In the genomic region with DNA sequence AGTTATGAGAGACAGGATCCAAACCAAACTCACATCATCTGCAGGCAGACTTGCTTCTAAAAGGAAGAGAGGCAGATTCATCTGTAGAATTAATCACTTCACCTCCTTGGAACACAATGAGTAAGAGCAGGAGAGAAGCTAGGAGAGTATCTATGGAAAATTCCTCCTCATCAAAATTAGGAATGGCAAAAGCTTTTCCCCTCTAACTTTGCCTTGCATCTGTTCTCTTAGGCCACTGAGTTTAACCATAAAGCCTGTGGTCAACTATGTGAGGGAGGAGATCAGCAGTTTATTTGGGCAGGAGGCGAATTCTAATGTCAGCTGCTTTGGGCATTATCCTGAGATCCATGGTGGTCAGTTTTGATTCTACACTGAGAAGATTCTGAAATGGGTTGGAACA, we compare ENCODE assay signal across 32 cellular contexts.
"Had no signal": no experiment of that assay in that cellular context is flagged by ENCODE, and none has a peak within 500 bp of the region (broad histone marks: within the 10 kb centered on the region; RNA-seq: fewer than 3 reads in every experiment).

No MANE protein-coding gene starts in this region.

- H3K9ac ChIP-seq: neural progenitor cell, parathyroid adenoma had no signal

- H3K4me3 ChIP-seq: neural progenitor cell, ovary, psoas muscle, right lobe of liver, sigmoid colon, skin epidermis, smooth muscle cell, spleen, suprapubic skin, testis, tibial artery, transverse colon, upper lobe of right lung, uterus had no signal

- H3K9me3 Mint-ChIP-seq: nephron; neural progenitor cell; stimulated activated memory B cell treated with anti-CD40 and anti-IgM and Interleukin-4, amounts not matched to agents 10 μg/mL and 1 μg/mL and 100 μg/mL, for 72 hours; stimulated activated naive CD8-positive, alpha-beta T cell treated with anti-CD3 and anti-CD28 coated beads, Interleukin-15, amount 100 ng/mL, for 72 hours; type B pancreatic cell had no signal

- H2AFZ ChIP-seq: neural progenitor cell, parathyroid adenoma had no signal

- H3K36me3 ChIP-seq: neural progenitor cell, ovary, right lobe of liver, sigmoid colon, spleen, suprapubic skin, tibial artery, transverse colon, upper lobe of right lung, uterus had no signal

- H3K36me3 Mint-ChIP-seq: natural killer cell; neural progenitor cell; stimulated activated memory B cell treated with anti-CD40 and anti-IgM and Interleukin-4, amounts not matched to agents 10 μg/mL and 1 μg/mL and 100 μg/mL, for 72 hours; type B pancreatic cell had no signal

- H3K27ac ChIP-seq: neural progenitor cell, ovary, parathyroid adenoma, psoas muscle, right lobe of liver, sigmoid colon, skin epidermis, spleen, suprapubic skin, testis, tibial artery, transverse colon, upper lobe of right lung, uterus had no signal

- H3K4me2 ChIP-seq: neural progenitor cell, smooth muscle cell had no signal

- H3K4me1 Mint-ChIP-seq: natural killer cell; neural progenitor cell; stimulated activated memory B cell treated with anti-CD40 and anti-IgM and Interleukin-4, amounts not matched to agents 10 μg/mL and 1 μg/mL and 100 μg/mL, for 72 hours; stimulated activated naive CD8-positive, alpha-beta T cell treated with anti-CD3 and anti-CD28 coated beads, Interleukin-15, amount 100 ng/mL, for 72 hours had no signal

- H3K4me1 ChIP-seq: neural progenitor cell, parathyroid adenoma, psoas muscle, right lobe of liver, sigmoid colon, spleen, suprapubic skin, testis, tibial artery, transverse colon, upper lobe of right lung, uterus had no signal

- H3K27ac Mint-ChIP-seq: natural killer cell; nephron; neural progenitor cell; progenitor cell of endocrine pancreas; stimulated activated memory B cell treated with anti-CD40 and anti-IgM and Interleukin-4, amounts not matched to agents 10 μg/mL and 1 μg/mL and 100 μg/mL, for 72 hours; stimulated activated naive CD8-positive, alpha-beta T cell treated with anti-CD3 and anti-CD28 coated beads, Interleukin-15, amount 100 ng/mL, for 72 hours; type B pancreatic cell had no signal

- H3K4me3 Mint-ChIP-seq: natural killer cell; nephron; neural progenitor cell; stimulated activated memory B cell treated with anti-CD40 and anti-IgM and Interleukin-4, amounts not matched to agents 10 μg/mL and 1 μg/mL and 100 μg/mL, for 72 hours; stimulated activated naive CD8-positive, alpha-beta T cell treated with anti-CD3 and anti-CD28 coated beads, Interleukin-15, amount 100 ng/mL, for 72 hours; type B pancreatic cell had no signal

- DNase-seq: natural killer cell; occipital lobe; ovary; posterior cingulate gyrus; psoas muscle; right cardiac atrium; right lobe of liver; sigmoid colon; spleen; stimulated activated CD4-positive, alpha-beta T cell treated with anti-CD3 and anti-CD28 coated beads, Interleukin-12 subunit alpha, Interleukin-12 subunit beta, amount 100 ng/mL, for 4 hours; stimulated activated CD4-positive, alpha-beta T cell treated with anti-CD3 and anti-CD28 coated beads, Interleukin-1b, Interleukin-23, amount 100 ng/mL, for 48 hours; stimulated activated CD4-positive, alpha-beta T cell treated with anti-CD3 and anti-CD28 coated beads, Interleukin-4, amount 100 ng/mL, for 1 hour; stimulated activated CD4-positive, alpha-beta T cell treated with anti-CD3 and anti-CD28 coated beads, Interleukin-4, amount 100 ng/mL, for 4 hours; stimulated activated CD8-positive, alpha-beta memory T cell treated with anti-CD3 and anti-CD28 coated beads, Interleukin-4, amount 100 ng/mL, for 48 hours; stimulated activated naive CD4-positive, alpha-beta T cell; stimulated activated naive CD8-positive, alpha-beta T cell treated with anti-CD3 and anti-CD28 coated beads, Interleukin-15, amount 100 ng/mL, for 72 hours; stimulated activated naive CD8-positive, alpha-beta T cell treated with anti-CD3 and anti-CD28 coated beads, Interleukin-15, Interleukin-2, amounts not matched to agents 100 U/mL and 50 U/mL, for 24 hours; substantia nigra; testis; tibial artery; transverse colon; upper lobe of right lung; uterus had no signal

- H3K79me2 ChIP-seq: parathyroid adenoma had no signal

- H3K27me3 Mint-ChIP-seq: progenitor cell of endocrine pancreas; stimulated activated memory B cell treated with anti-CD40 and anti-IgM and Interleukin-4, amounts not matched to agents 10 μg/mL and 1 μg/mL and 100 μg/mL, for 72 hours; stimulated activated naive CD8-positive, alpha-beta T cell treated with anti-CD3 and anti-CD28 coated beads, Interleukin-15, amount 100 ng/mL, for 72 hours; type B pancreatic cell had no signal

- H3K9me3 ChIP-seq: ovary, psoas muscle, right lobe of liver, sigmoid colon, spleen, suprapubic skin, testis, tibial artery, transverse colon, upper lobe of right lung, uterus had no signal

- H3K27me3 ChIP-seq: neural progenitor cell, ovary, right lobe of liver, sigmoid colon, spleen, suprapubic skin, testis, tibial artery, transverse colon, upper lobe of right lung, uterus had no signal
